Comparison of ENCODE assay signal across 10 cellular contexts in genomic region chr9:15622596-15622995, GRCh38.
DNase-seq lines count a peak whose midpoint lies in the region; ATAC-seq, FAIRE-seq and TF ChIP-seq lines count a peak whose summit lies in the region.
"Had no signal": no experiment of that assay in that cellular context is flagged by ENCODE, and none has a peak within 500 bp of the region (broad histone marks: within the 10 kb centered on the region; RNA-seq: fewer than 3 reads in every experiment).

No MANE protein-coding gene starts in this region.

- 36% methylated on average over 1 of the region's 1 CpG for WGBS in mammary epithelial cell (ENCODE audit: low coverage, missing lambda C conversion rate)

- no peaks in the 10 kb centered on the region for H3K27me3 Mint-ChIP-seq in Caco-2 (ENCODE audit: insufficient read depth, unreplicated experiment)

- peaks cover 9% of the 10 kb centered on the region for H3K9me3 Mint-ChIP-seq in Caco-2 (ENCODE audit: unreplicated experiment)

- H4K20me1 ChIP-seq in mammary epithelial cell (ENCODE audit: insufficient read depth, low read length): no peaks in the 10 kb centered on the region

- H3K4me3 ChIP-seq in GM06990 (replicated peaks; ENCODE audit: low read depth, low read length) (no peak overlapping the region), mammary epithelial cell (replicated peaks in 1 of 3; ENCODE audit: insufficient read depth in 1 of 3, low read depth in 2 of 3, low read length in 3 of 3) (no peak overlapping the region), Caco-2 (ENCODE audit: low read depth, low read length) (no peak overlapping the region), ascending aorta (no peak overlapping the region)

- no peak for ATAC-seq in HG03175 (IDR thresholded peaks at IDR 0.05; ENCODE audit: unreplicated experiment)

- peak; percentile 20 for TF ChIP-seq CTCF in GM06990 (IDR thresholded peaks at IDR 0.05; ENCODE audit: insufficient read depth, low read length, poor library complexity, severe bottlenecking)
- peak; percentile 12 to 30 for TF ChIP-seq CTCF in mammary epithelial cell (conservative IDR thresholded peaks at IDR 0.05 in 1 of 2, IDR thresholded peaks at IDR 0.05 in 1 of 2; ENCODE audit: extremely low read depth in 1 of 2, insufficient read depth in 1 of 2, low read depth in 1 of 2, low read length in 2 of 2)
- peak in 1 of 2 experiments; percentile 20 for TF ChIP-seq CTCF in Caco-2 (IDR thresholded peaks at IDR 0.05; ENCODE audit: insufficient read depth in 1 of 2, low read depth in 1 of 2, low read length in 1 of 2, severe bottlenecking in 1 of 2, unreplicated experiment in 1 of 2)
- peak in 1 of 3 experiments; percentile 25 for TF ChIP-seq CTCF in ascending aorta (IDR thresholded peaks at IDR 0.05)

- H3K79me2 ChIP-seq in mammary epithelial cell (ENCODE audit: insufficient read depth, low read length): no peaks in the 10 kb centered on the region

- H3K27ac Mint-ChIP-seq in Caco-2 (ENCODE audit: unreplicated experiment): no peak overlapping the region

- no peaks in the 10 kb centered on the region for H3K4me1 Mint-ChIP-seq in Caco-2 (ENCODE audit: low read depth, unreplicated experiment)

- no peaks in the 10 kb centered on the region for H3K27me3 ChIP-seq in GM06990 (replicated peaks; ENCODE audit: control insufficient read depth, insufficient read depth, low read length)
- no peaks in the 10 kb centered on the region for H3K27me3 ChIP-seq in mammary epithelial cell (ENCODE audit: insufficient read depth, low read length)
- H3K27me3 ChIP-seq in Caco-2 (replicated peaks; ENCODE audit: control insufficient read depth, insufficient read depth, low read length): no peaks in the 10 kb centered on the region
- H3K27me3 ChIP-seq in ascending aorta: no peaks in the 10 kb centered on the region

- DNase-seq in GM06990 (ENCODE audit: extremely low read depth, insufficient read length): no peak
- peak; percentile 65 for DNase-seq in NCI-H1105 treated with DMSO at 0.1 percent for 48 hours (lab: John Stamatoyannopoulos, UW)
- DNase-seq in mammary epithelial cell: no peak
- peak; percentile 31 for DNase-seq in midbrain (lab: John Stamatoyannopoulos, UW)
- DNase-seq in Caco-2: no peak
- DNase-seq in ascending aorta (ENCODE audit: low spot score in 2 of 2): no peak
- DNase-seq in GM12891 (ENCODE audit: insufficient read length, low spot score): no peak
- DNase-seq: activated effector memory CD4-positive, alpha-beta T cell treated with anti-CD3 and anti-CD28 coated beads, Interleukin-2, amount 50 U/mL, for 16 hours; SHP77 had no signal

- in situ Hi-C loops in mammary epithelial cell (cut with MboI; ENCODE audit: low sequenced_read_pairs in 2 of 2): loop anchor here in 1 of 2 donors (25.0 kb wide), 1 partner anchor 510 kb away; no protein-coding TSS in a partner anchor

- H3K4me2 ChIP-seq in mammary epithelial cell (ENCODE audit: insufficient read depth, low read depth, low read length): no peak overlapping the region

- H3K36me3 ChIP-seq in GM06990 (ENCODE audit: control insufficient read depth, insufficient read depth, low read length) (no peaks in the 10 kb centered on the region), mammary epithelial cell (ENCODE audit: insufficient read depth, low read length) (no peaks in the 10 kb centered on the region), Caco-2 (ENCODE audit: control insufficient read depth, insufficient read depth, low read length) (no peaks in the 10 kb centered on the region), ascending aorta (no peaks in the 10 kb centered on the region)

- FAIRE-seq in GM12891 (lab: Jason Lieb, UNC): no peak

- H3K9ac ChIP-seq in mammary epithelial cell (ENCODE audit: insufficient read depth, low read length): no peak overlapping the region

- H3K4me1 ChIP-seq in mammary epithelial cell (ENCODE audit: insufficient read depth, low read length) (no peaks in the 10 kb centered on the region), Caco-2 (no peaks in the 10 kb centered on the region), ascending aorta (no peaks in the 10 kb centered on the region)

- POLR2A ChIA-PET in Caco-2 (lab: Charles Lee): interaction anchor here (0.6 kb wide), 1 partner anchor 72 kb away, joined by 3 read pairs; no protein-coding TSS in a partner anchor

- intact Hi-C loops in mammary epithelial cell (cut with micrococcal nuclease) (no loop called here), Caco-2 (cut with micrococcal nuclease; ENCODE audit: unreplicated experiment) (no loop called here), ascending aorta (cut with DNase I) (no loop called here)

- BruUV-seq in mammary epithelial cell (replicated peaks; lab: Mats Ljungman, UMichigan) (no TSS peak), Caco-2 (replicated peaks; lab: Mats Ljungman, UMichigan) (no TSS peak)

- H3K36me3 Mint-ChIP-seq in Caco-2 (ENCODE audit: insufficient read depth, unreplicated experiment): peaks cover 4% of the 10 kb centered on the region

- no peak for TF ChIP-seq POLR2A in GM12891 (IDR thresholded peaks at IDR 0.05; ENCODE audit: low read depth, low read length)

- no peak overlapping the region for H2AFZ ChIP-seq in mammary epithelial cell (ENCODE audit: low read depth, low read length)

- no peak overlapping the region for H3K4me3 Mint-ChIP-seq in Caco-2 (ENCODE audit: unreplicated experiment)

- CTCF ChIA-PET in mammary epithelial cell (lab: Charles Lee; ENCODE audit: low non-redundant PET): no interaction called here
- CTCF ChIA-PET in Caco-2 (lab: Charles Lee): interaction anchor here (0.5 to 1.4 kb wide), 4 partner anchors 17 to 469 kb away, joined by 3 to 13 read pairs (median 4); partner anchors contain the start of gene CCDC171

- H3K9me3 ChIP-seq in mammary epithelial cell (replicated peaks; ENCODE audit: insufficient read depth, low read length) (no peaks in the 10 kb centered on the region), Caco-2 (peaks cover 5% of the 10 kb centered on the region), ascending aorta (no peaks in the 10 kb centered on the region)

- dilution Hi-C loops in mammary epithelial cell (cut with HindIII; ENCODE audit: low sequenced_read_pairs): no loop called here

- H3K27ac ChIP-seq in mammary epithelial cell (ENCODE audit: insufficient read depth, low read depth, low read length) (no peak overlapping the region), ascending aorta (no peak overlapping the region)

TF ChIP-seq in GM12891, 5 proteins besides CTCF, POLR2A, EP300 and RAD21:
- TF ChIP-seq TAF1 (IDR thresholded peaks at IDR 0.05; ENCODE audit: low read depth, low read length): no peak
- TF ChIP-seq SPI1 (IDR thresholded peaks at IDR 0.05; ENCODE audit: low read depth, low read length): no peak
- TF ChIP-seq POU2F2 (IDR thresholded peaks at IDR 0.05; ENCODE audit: low read depth, low read length): no peak
- TF ChIP-seq PAX5 (IDR thresholded peaks at IDR 0.05; ENCODE audit: insufficient read depth, low read length, severe bottlenecking): no peak
- TF ChIP-seq POLR2AphosphoS5 (IDR thresholded peaks at IDR 0.05; ENCODE audit: low read depth, low read length): no peak

Comparison
In these comparisons a context has a peak if more than half of its experiments do, and no peak if none do; other contexts are left out.
1. DNase-seq: peak in NCI-H1105 treated with DMSO at 0.1 percent for 48 hours (single experiment) and midbrain (single experiment); none in GM06990 (single experiment), mammary epithelial cell (single experiment), Caco-2 (0 of 2), ascending aorta (0 of 2) and GM12891 (single experiment).